ENCODE assay signal across 27 cellular contexts in the genomic region with DNA sequence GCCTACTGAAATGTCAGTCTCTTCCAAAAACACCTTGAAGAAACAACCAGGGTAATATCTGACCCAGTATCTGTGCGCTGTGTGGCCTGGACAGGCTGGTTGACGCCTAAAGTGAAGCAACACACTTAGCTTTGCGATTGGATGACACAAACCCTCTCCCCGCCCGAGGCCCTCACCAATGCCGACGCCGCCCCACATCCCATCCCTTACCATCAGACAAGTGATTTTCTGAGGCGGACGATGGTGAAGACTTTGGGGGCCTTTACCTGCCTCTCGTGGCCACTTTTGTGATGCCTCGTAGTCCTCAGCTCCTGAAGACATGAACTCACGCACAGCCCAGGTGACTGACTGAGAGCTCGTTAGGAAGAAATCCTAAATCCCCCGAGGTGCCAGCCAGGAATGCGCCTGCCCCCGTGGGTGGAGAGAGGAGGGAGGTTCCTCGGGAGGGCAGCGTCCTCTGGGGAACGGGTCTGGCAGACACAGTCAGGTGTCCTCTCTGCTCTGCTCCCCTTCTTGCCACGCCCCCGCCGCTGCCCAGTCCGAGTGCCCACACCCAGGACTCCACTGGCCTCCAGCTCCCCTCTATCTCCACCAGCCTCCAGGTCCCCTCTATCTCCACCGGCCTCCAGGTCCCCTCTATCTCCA. TPM values are rescaled to one million over a fixed set of nuclear protein-coding genes. Genes with fewer than 3 reads are reported as not detected.
DNase-seq lines count a peak whose midpoint lies in the region; ATAC-seq, FAIRE-seq and TF ChIP-seq lines count a peak whose summit lies in the region.
"Had no signal": no experiment of that assay in that cellular context is flagged by ENCODE, and none has a peak within 500 bp of the region (broad histone marks: within the 10 kb centered on the region; RNA-seq: fewer than 3 reads in every experiment).

No MANE protein-coding gene starts in this region.

- H3K27me3 ChIP-seq in H7 (ENCODE audit: control insufficient read depth, insufficient read depth, low read length) (no peaks in the 10 kb centered on the region), keratinocyte (ENCODE audit: control insufficient read depth, extremely low read depth, insufficient read depth, low read length) (peaks cover 49% of the 10 kb centered on the region), psoas muscle (ENCODE audit: insufficient read depth in 3 of 3, low read length in 2 of 3) (no peaks in the 10 kb centered on the region)
- H3K27me3 ChIP-seq: ascending aorta, cardiac muscle cell, SJSA1 had no signal

- H3K9me1 ChIP-seq in keratinocyte (ENCODE audit: control insufficient read depth, extremely low read depth, insufficient read depth, low read length): no peaks in the 10 kb centered on the region

- no peaks in the 10 kb centered on the region for H3K9me3 Mint-ChIP-seq in chondrocyte (ENCODE audit: low read depth)
- H3K9me3 Mint-ChIP-seq: activated naive CD8-positive, alpha-beta T cell treated with anti-CD3 and anti-CD28 coated beads for 36 hours; activated T-cell treated with anti-CD3 and anti-CD28 coated beads, Interleukin-2, amount 50 U/mL, for 24 hours; effector memory CD8-positive, alpha-beta T cell had no signal

- FAIRE-seq in keratinocyte (lab: Jason Lieb, UNC): peak; percentile 23
- FAIRE-seq: G401.6, TTC549 had no signal

- H4K20me1 ChIP-seq in keratinocyte (ENCODE audit: control insufficient read depth, extremely low read depth, insufficient read depth, low read length): no peaks in the 10 kb centered on the region

- no peak for ATAC-seq in psoas muscle
- ATAC-seq: HCT116 had no signal

- intact Hi-C loops in psoas muscle (cut with DNase I): no loop called here

- H3K9me3 ChIP-seq in keratinocyte (ENCODE audit: control insufficient read depth, low read depth, low read length): no peaks in the 10 kb centered on the region
- H3K9me3 ChIP-seq in psoas muscle: no peaks in the 10 kb centered on the region
- H3K9me3 ChIP-seq: ascending aorta, SJSA1, transverse colon had no signal

- H3K27ac ChIP-seq in keratinocyte (ENCODE audit: control insufficient read depth, insufficient read depth, low read length) (no peak overlapping the region), psoas muscle (no peak overlapping the region)
- H3K27ac ChIP-seq: ascending aorta, cardiac muscle cell, SJSA1, transverse colon had no signal

- H2AFZ ChIP-seq in keratinocyte (ENCODE audit: control insufficient read depth, low read length): no peak overlapping the region

- dilution Hi-C loops in keratinocyte (cut with MboI; ENCODE audit: extremely low pct_ligation_motif_present, low sequenced_read_pairs): no loop called here

- H3K9ac ChIP-seq in keratinocyte (ENCODE audit: control insufficient read depth, extremely low read depth, insufficient read depth, low read length): no peak overlapping the region

- WGBS in psoas muscle, 3 donors: 92 to 95% (median 95%) methylated on average over 21 to 25 of the region's 25 CpGs

- H3K4me1 Mint-ChIP-seq in chondrocyte (ENCODE audit: low read depth): peaks cover 3% of the 10 kb centered on the region
- H3K4me1 Mint-ChIP-seq: activated naive CD8-positive, alpha-beta T cell treated with anti-CD3 and anti-CD28 coated beads for 36 hours had no signal

- H3K4me2 ChIP-seq in keratinocyte (ENCODE audit: control insufficient read depth, extremely low read depth, insufficient read depth, low read depth, low read length): no peak overlapping the region

- H3K36me3 ChIP-seq in H7 (replicated peaks; ENCODE audit: control insufficient read depth, insufficient read depth, low read length) (no peaks in the 10 kb centered on the region), keratinocyte (ENCODE audit: control insufficient read depth in 2 of 2, extremely low read depth in 1 of 2, insufficient read depth in 2 of 2, low read length in 2 of 2) (no peaks in the 10 kb centered on the region), psoas muscle (ENCODE audit: insufficient read depth in 1 of 2, low read depth in 1 of 2) (no peaks in the 10 kb centered on the region)
- H3K36me3 ChIP-seq: ascending aorta, cardiac muscle cell, SJSA1, transverse colon had no signal

- H3K36me3 Mint-ChIP-seq in chondrocyte (ENCODE audit: low read depth): no peaks in the 10 kb centered on the region
- H3K36me3 Mint-ChIP-seq: activated naive CD8-positive, alpha-beta T cell treated with anti-CD3 and anti-CD28 coated beads for 36 hours had no signal

- no peaks in the 10 kb centered on the region for H3K4me1 ChIP-seq in keratinocyte (ENCODE audit: control insufficient read depth, extremely low read depth, insufficient read depth, low read length)
- peaks cover 6% of the 10 kb centered on the region for H3K4me1 ChIP-seq in psoas muscle

- H3K79me2 ChIP-seq in keratinocyte (ENCODE audit: control insufficient read depth, insufficient read depth, low read length): no peaks in the 10 kb centered on the region

- TF ChIP-seq CTCF in chondrocyte (IDR thresholded peaks at IDR 0.05) (no peak), keratinocyte (optimal IDR thresholded peaks at IDR 0.05 in 1 of 3, IDR thresholded peaks at IDR 0.05 in 1 of 3, conservative IDR thresholded peaks at IDR 0.05 in 1 of 3; ENCODE audit: extremely low read depth in 1 of 3, insufficient read depth in 2 of 3, low read length in 3 of 3) (no peak), psoas muscle (IDR thresholded peaks at IDR 0.05) (no peak)

- no peak overlapping the region for H3K4me3 Mint-ChIP-seq in chondrocyte (ENCODE audit: unreplicated experiment)
- H3K4me3 Mint-ChIP-seq: activated naive CD8-positive, alpha-beta T cell treated with anti-CD3 and anti-CD28 coated beads for 36 hours; activated T-cell treated with anti-CD3 and anti-CD28 coated beads, Interleukin-2, amount 50 U/mL, for 24 hours had no signal

- DNase-seq in H7: peak; percentile 76
- peak; percentile 93 for DNase-seq in chondrocyte (ENCODE audit: low spot score)
- DNase-seq in keratinocyte (ENCODE audit: low read depth, low spot score): no peak
- DNase-seq in psoas muscle: peak; percentile 11 to 44
- DNase-seq in effector CD8-positive, alpha-beta T cell (lab: John Stamatoyannopoulos, UW): no peak
- no peak for DNase-seq in NCI-H2081 treated with DMSO at 0.1 percent for 48 hours (lab: John Stamatoyannopoulos, UW)
- DNase-seq in NCI-H2196 (lab: John Stamatoyannopoulos, UW; ENCODE audit: unreplicated experiment): no peak
- DNase-seq: activated gamma-delta T cell; activated naive CD8-positive, alpha-beta T cell treated with anti-CD3 and anti-CD28 coated beads for 36 hours; activated T-cell treated with anti-CD3 and anti-CD28 coated beads, Interleukin-2, amount 50 U/mL, for 24 hours; COR-L47; cortex of kidney; DMS53; effector memory CD8-positive, alpha-beta T cell; mammary epithelial cell; MV-4-11; NCI-H1436; NCI-H446; NCI-H774; stimulated activated CD4-positive, alpha-beta T cell treated with anti-CD3 and anti-CD28 coated beads, Interleukin-4, amount 100 ng/mL, for 24 hours; transverse colon had no signal

- peaks cover 2% of the 10 kb centered on the region for H3K27me3 Mint-ChIP-seq in chondrocyte (ENCODE audit: low read depth)

- no peak overlapping the region for H3K27ac Mint-ChIP-seq in chondrocyte (ENCODE audit: unreplicated experiment)
- H3K27ac Mint-ChIP-seq: activated naive CD8-positive, alpha-beta T cell treated with anti-CD3 and anti-CD28 coated beads for 36 hours; activated T-cell treated with anti-CD3 and anti-CD28 coated beads, Interleukin-2, amount 50 U/mL, for 24 hours had no signal

- H3K4me3 ChIP-seq in H7 (ENCODE audit: insufficient read depth, low read depth, low read length): no peak overlapping the region
- no peak overlapping the region for H3K4me3 ChIP-seq in keratinocyte (ENCODE audit: control insufficient read depth in 2 of 3, extremely low read depth in 1 of 3, insufficient read depth in 2 of 3, low read depth in 1 of 3, low read length in 3 of 3)
- no peak overlapping the region for H3K4me3 ChIP-seq in psoas muscle
- H3K4me3 ChIP-seq: ascending aorta, cardiac muscle cell, SJSA1, transverse colon had no signal

RNA-seq across cellular contexts. Expression of gene RXRA, which starts 31.0 kb away (rescaled TPM):
- 17.7 and 23.2 TPM in 2 replicates for total RNA-seq in H7 (2014; rRNA removed; shearing (Covaris generic))
- 27.3 to 28.2 TPM (median 27.9 TPM) in 3 replicates for total RNA-seq in chondrocyte
- polyA plus RNA-seq in keratinocyte: 9.7 to 17.2 TPM (median 16.7 TPM) in 3 replicates
- 15.9 TPM for polyA plus RNA-seq in keratinocyte (2011; ENCODE audit: low read depth)
- 10.5 and 21.8 TPM in 2 replicates for polyA plus RNA-seq in keratinocyte (2011; cell fraction: cytosol; rRNA removed)
- 19.4 and 29.5 TPM in 2 replicates for polyA plus RNA-seq in keratinocyte (2011; cell fraction: nucleus; rRNA removed)
- 30.5 and 34.7 TPM in 2 replicates for polyA plus RNA-seq in keratinocyte (2012; ENCODE audit: low replicate concordance)
- polyA minus RNA-seq in keratinocyte: 19.2 to 55.3 TPM (median 30.6 TPM) in 3 replicates
- 50.6 TPM for polyA minus RNA-seq in keratinocyte (2011; cell fraction: cytosol; rRNA and poly(A)+ RNA removed)
- 26.7 and 27.5 TPM in 2 replicates for polyA minus RNA-seq in keratinocyte (2011; cell fraction: nucleus; rRNA and poly(A)+ RNA removed)
- total RNA-seq in psoas muscle: 100 to 1,000 TPM in 3 of 4 donors, 10 to 100 TPM in 1; 84.3 to 192 (median 147) TPM
- 100 to 1,000 TPM in 1 of 3 donors, 10 to 100 TPM in 2; 37.7 to 156 (median 76.4) TPM for polyA plus RNA-seq in psoas muscle

Comparison
In these comparisons a context has a peak if more than half of its experiments do, and no peak if none do; other contexts are left out.
1. DNase-seq: peak in H7 (single experiment), chondrocyte (single experiment) and psoas muscle (2 of 2); none in keratinocyte (single experiment), effector CD8-positive, alpha-beta T cell (single experiment), NCI-H2081 treated with DMSO at 0.1 percent for 48 hours (single experiment) and NCI-H2196 (single experiment).